ENCODE assay signal across 14 cellular contexts in genomic region chr12:6346235-6346832, GRCh38. TPM values are rescaled to one million over a fixed set of nuclear protein-coding genes. Genes with fewer than 3 reads are reported as not detected.
DNase-seq lines count a peak whose midpoint lies in the region; ATAC-seq and TF ChIP-seq lines count a peak whose summit lies in the region.
"Had no signal": no experiment of that assay in that cellular context is flagged by ENCODE, and none has a peak within 500 bp of the region (broad histone marks: within the 10 kb centered on the region; RNA-seq: fewer than 3 reads in every experiment).

No MANE protein-coding gene starts in this region.

- H3K9me3 Mint-ChIP-seq in activated naive CD4-positive, alpha-beta T cell treated with anti-CD3 and anti-CD28 coated beads, Interleukin-2, amount 10 ng/mL, durations not matched to agents 7 days and 5 days: no peaks in the 10 kb centered on the region

- peaks cover 52% of the 10 kb centered on the region for H3F3A ChIP-seq in PC-9 (ENCODE audit: insufficient read depth, low read depth)

- 80 to 85% methylated on average over 4 to 5 of the region's 5 CpGs for WGBS in esophagus squamous epithelium, 2 donors
- WGBS in tibial nerve, 2 donors: 80 to 85% methylated on average over 5 of the region's 5 CpGs

- peak overlapping the region; percentile 82 for H3K27ac Mint-ChIP-seq in activated naive CD4-positive, alpha-beta T cell treated with anti-CD3 and anti-CD28 coated beads, Interleukin-2, amount 10 ng/mL, durations not matched to agents 7 days and 5 days

- H3K4me1 Mint-ChIP-seq in activated naive CD4-positive, alpha-beta T cell treated with anti-CD3 and anti-CD28 coated beads, Interleukin-2, amount 10 ng/mL, durations not matched to agents 7 days and 5 days: peaks cover 58% of the 10 kb centered on the region

- H3K4me1 ChIP-seq in PC-9 (replicated peaks; ENCODE audit: insufficient read depth): peaks cover 43% of the 10 kb centered on the region
- H3K4me1 ChIP-seq in esophagus squamous epithelium: peaks cover 34 to 64% (median 54%) of the 10 kb centered on the region in 3 donors
- H3K4me1 ChIP-seq in tibial nerve: peaks cover 4 to 62% (median 38%) of the 10 kb centered on the region in 4 donors

- no peak overlapping the region for H3K4me3 ChIP-seq in PC-9
- H3K4me3 ChIP-seq in esophagus squamous epithelium: no peak overlapping the region
- no peak overlapping the region for H3K4me3 ChIP-seq in tibial nerve
- H3K4me3 ChIP-seq: GM23248 had no signal

- H3K36me3 ChIP-seq in PC-9 (ENCODE audit: low read depth) (0 out of 2 replicates have a peak, but pooled peaks cover 9% of the 10 kb centered on the region), esophagus squamous epithelium (peaks cover 0 to 46% (median 0%) of the 10 kb centered on the region in 3 donors), tibial nerve (no peaks in the 10 kb centered on the region)

- peaks cover 10% of the 10 kb centered on the region for H3K79me2 ChIP-seq in PC-9 (ENCODE audit: low read depth)

- no peaks in the 10 kb centered on the region for H4K20me1 ChIP-seq in PC-9 (ENCODE audit: insufficient read depth)

- POLR2A ChIA-PET in PC-9 (lab: Charles Lee; ENCODE audit: unreplicated experiment): interaction anchor here (0.5 to 1.6 kb wide), 5 partner anchors 10 to 36 kb away, joined by 4 to 58 read pairs (median 6); no protein-coding TSS in a partner anchor

- H3K9me2 ChIP-seq in PC-9 (ENCODE audit: insufficient read depth): no peaks in the 10 kb centered on the region

- peaks cover 1% of the 10 kb centered on the region for H3K36me3 Mint-ChIP-seq in activated naive CD4-positive, alpha-beta T cell treated with anti-CD3 and anti-CD28 coated beads, Interleukin-2, amount 10 ng/mL, durations not matched to agents 7 days and 5 days

- no peak overlapping the region for H2AFZ ChIP-seq in PC-9
- H2AFZ ChIP-seq: GM23248 had no signal

- no peak for ATAC-seq in GM18867 (IDR thresholded peaks at IDR 0.05; ENCODE audit: unreplicated experiment)

- peak overlapping the region; percentile 48; the same call in 1 of the 2 replicates for H3K27ac ChIP-seq in PC-9
- peak overlapping the region; percentile 70 to 95 (median 84) for H3K27ac ChIP-seq in esophagus squamous epithelium
- peak overlapping the region in 3 of 4 donors; percentile 73 to 99 (median 79) for H3K27ac ChIP-seq in tibial nerve

- H3K27me3 ChIP-seq in PC-9 (ENCODE audit: insufficient read depth, low read depth): no peaks in the 10 kb centered on the region
- no peaks in the 10 kb centered on the region for H3K27me3 ChIP-seq in esophagus squamous epithelium
- no peaks in the 10 kb centered on the region for H3K27me3 ChIP-seq in tibial nerve

- TF ChIP-seq POLR2A in esophagus squamous epithelium (IDR thresholded peaks at IDR 0.05): no peak
- no peak for TF ChIP-seq POLR2A in tibial nerve (IDR thresholded peaks at IDR 0.05)

- H3K4me3 Mint-ChIP-seq in activated naive CD4-positive, alpha-beta T cell treated with anti-CD3 and anti-CD28 coated beads, Interleukin-2, amount 10 ng/mL, durations not matched to agents 7 days and 5 days: no peak overlapping the region

- H3K4me2 ChIP-seq in PC-9: peak overlapping the region; percentile 44

- intact Hi-C loops in PC-9 (cut with micrococcal nuclease; ENCODE audit: unreplicated experiment) (no loop called here), esophagus squamous epithelium (cut with DNase I) (no loop called here)

- CTCF ChIA-PET in activated naive CD4-positive, alpha-beta T cell treated with anti-CD3 and anti-CD28 coated beads, Interleukin-2, amount 10 ng/mL, durations not matched to agents 7 days and 5 days (lab: Charles Lee): interaction anchor here (0.8 to 2.7 kb wide), 7 partner anchors 9 to 23 kb away, joined by 3 to 22 read pairs (median 7); no protein-coding TSS in a partner anchor
- CTCF ChIA-PET in PC-9 (lab: Charles Lee): no interaction called here

- H3K9me3 ChIP-seq in PC-9 (ENCODE audit: insufficient read depth, low read depth) (no peaks in the 10 kb centered on the region), esophagus squamous epithelium (no peaks in the 10 kb centered on the region), tibial nerve (no peaks in the 10 kb centered on the region)

- peaks cover 1% of the 10 kb centered on the region for H3K27me3 Mint-ChIP-seq in activated naive CD4-positive, alpha-beta T cell treated with anti-CD3 and anti-CD28 coated beads, Interleukin-2, amount 10 ng/mL, durations not matched to agents 7 days and 5 days

- no peak for DNase-seq in activated naive CD4-positive, alpha-beta T cell treated with anti-CD3 and anti-CD28 coated beads, Interleukin-2, amount 10 ng/mL, durations not matched to agents 7 days and 5 days
- no peak for DNase-seq in activated naive CD4-positive, alpha-beta T cell treated with anti-CD3 and anti-CD28 coated beads, Interleukin-2, amount 50 U/mL, for 16 hours
- DNase-seq in PC-9 (no peak), esophagus squamous epithelium (lab: John Stamatoyannopoulos, UW) (no peak), tibial nerve (ENCODE audit: low spot score in 2 of 2) (no peak), A172 (ENCODE audit: low spot score) (no peak), NCI-H1048 (lab: John Stamatoyannopoulos, UW) (no peak)
- DNase-seq: GM23248; NCI-H2171; stimulated activated CD4-positive, alpha-beta T cell treated with anti-CD3 and anti-CD28 coated beads, Interleukin-12 subunit alpha, Interleukin-12 subunit beta, amount 100 ng/mL, for 4 hours; stimulated activated CD8-positive, alpha-beta memory T cell treated with anti-CD3 and anti-CD28 coated beads, Interleukin-4, amount 100 ng/mL, for 48 hours had no signal

- TF ChIP-seq EP300 in tibial nerve (IDR thresholded peaks at IDR 0.05): no peak

- TF ChIP-seq CTCF in PC-9 (conservative IDR thresholded peaks at IDR 0.05) (no peak), esophagus squamous epithelium (IDR thresholded peaks at IDR 0.05) (no peak), tibial nerve (IDR thresholded peaks at IDR 0.05) (no peak)

- no TSS peak for BruUV-seq in PC-9 (replicated peaks; lab: Mats Ljungman, UMichigan)

RNA-seq across cellular contexts. Expression of gene TNFRSF1A, which starts 4.5 kb away (rescaled TPM):
- total RNA-seq in PC-9 (2021) (144 and 165 TPM in 2 replicates), esophagus squamous epithelium (100 to 1,000 TPM; 121 to 190 (median 134) TPM), tibial nerve (100 to 1,000 TPM; 196 to 437 (median 306) TPM)
- 121 and 172 TPM in 2 replicates for total RNA-seq in A172 (2014; rRNA removed; shearing (Covaris generic))

RNA-seq across cellular contexts. Expression of gene SCNN1A, which starts 29.0 kb away (rescaled TPM):
- total RNA-seq in PC-9 (2021) (460 and 549 TPM in 2 replicates), esophagus squamous epithelium (100 to 1,000 TPM in 3 of 4 donors, 10 to 100 TPM in 1; 88.9 to 266 (median 111) TPM), tibial nerve (10 to 100 TPM; 15.9 to 46.5 (median 18.8) TPM)
- 0.07 and 2.9 TPM in 2 replicates for total RNA-seq in A172 (2014; rRNA removed; shearing (Covaris generic))
- total RNA-seq: RPMI7951 had no signal

RNA-seq across cellular contexts. Expression of gene PLEKHG6, which starts 35.9 kb away (rescaled TPM):
- total RNA-seq in PC-9 (2021) (86.5 and 89.9 TPM in 2 replicates), esophagus squamous epithelium (10 to 100 TPM; 13.9 to 61.7 (median 29.2) TPM), tibial nerve (10 to 100 TPM in 1 of 4 donors, 1 to 10 TPM in 2, not detected in 1; 2.9 to 15.3 (median 7.6) TPM)
- total RNA-seq in A172 (2014; rRNA removed; shearing (Covaris generic)): not detected in 2 replicates
- total RNA-seq: GM23248, myocyte, RPMI7951 had no signal

RNA-seq across cellular contexts. Expression of gene LTBR, which starts 37.6 kb away (rescaled TPM):
- total RNA-seq in PC-9 (2021) (178 and 185 TPM in 2 replicates), esophagus squamous epithelium (100 to 1,000 TPM in 3 of 4 donors, 10 to 100 TPM in 1; 98.2 to 171 (median 136) TPM), tibial nerve (100 to 1,000 TPM; 119 to 234 (median 151) TPM)
- total RNA-seq in A172 (2014; rRNA removed; shearing (Covaris generic)): not detected in 2 replicates
